Comparison of ENCODE assay signal across 8 cellular contexts in the genomic region with DNA sequence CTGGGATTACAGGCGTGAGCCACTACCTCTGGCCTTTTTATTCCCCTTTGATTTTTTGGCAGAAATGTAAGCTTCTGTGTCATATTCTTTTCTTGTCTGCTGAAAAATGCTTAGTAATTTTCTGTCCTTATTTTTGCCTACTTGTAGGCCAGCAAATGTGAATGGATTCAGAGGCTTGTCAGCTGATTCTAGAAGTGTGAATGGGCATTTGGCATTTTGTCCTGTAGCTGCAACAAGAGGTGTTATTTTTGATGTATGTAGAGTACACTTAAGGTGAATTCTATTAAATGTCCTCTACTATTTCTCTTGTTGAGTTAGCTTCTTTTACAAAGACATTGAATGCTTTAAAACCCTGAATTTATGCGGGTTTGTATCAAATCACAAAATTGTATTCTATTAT.
"Had no signal": no experiment of that assay in that cellular context is flagged by ENCODE, and none has a peak within 500 bp of the region (broad histone marks: within the 10 kb centered on the region; RNA-seq: fewer than 3 reads in every experiment).

No MANE protein-coding gene starts in this region.

- H3K4me1 ChIP-seq: HAP-1 had no signal

- DNase-seq: GM23248, GOT3, H7, HFFc6, IMR-90 had no signal

- H3K9me3 ChIP-seq: HAP-1 had no signal

- H3K36me3 ChIP-seq: HAP-1 had no signal

- H3K4me3 ChIP-seq: GM23248, HAP-1, K562 had no signal

- ATAC-seq: HCT116, K562 had no signal

- H3K27ac ChIP-seq: GM23248 had no signal
